Comparison of ENCODE assay signal across 1 cellular context in genomic region chr10:30431435-30431911, GRCh38.
TF ChIP-seq lines count a peak whose summit lies in the region.

No MANE protein-coding gene starts in this region.

TF ChIP-seq in HEK293, 187 proteins besides CTCF, POLR2A, EP300 and RAD21 (continued from another document and continues in another):
- no peak for TF ChIP-seq ZBTB44 (tag by site-specific recombination; IDR thresholded peaks at IDR 0.05)
- TF ChIP-seq ZNF404 (tag by site-specific recombination; IDR thresholded peaks at IDR 0.05): no peak
- no peak for TF ChIP-seq ZNF248 (tag by site-specific recombination; IDR thresholded peaks at IDR 0.05)
- no peak for TF ChIP-seq ZNF670 (tag by site-specific recombination; IDR thresholded peaks at IDR 0.05; ENCODE audit: low read depth)
- TF ChIP-seq ZNF645 (tag by site-specific recombination; IDR thresholded peaks at IDR 0.05): no peak
- TF ChIP-seq ZFP3 (tag by site-specific recombination; IDR thresholded peaks at IDR 0.05; ENCODE audit: low read depth): no peak
- no peak for TF ChIP-seq ZNF701 (tag by site-specific recombination; IDR thresholded peaks at IDR 0.05)
- TF ChIP-seq ZNF513 (tag by site-specific recombination; IDR thresholded peaks at IDR 0.05): no peak
- no peak for TF ChIP-seq ZNF280D (tag by site-specific recombination; IDR thresholded peaks at IDR 0.05)
- no peak for TF ChIP-seq ZNF449 (tag by site-specific recombination; IDR thresholded peaks at IDR 0.05)
- no peak for TF ChIP-seq ZNF571 (tag by site-specific recombination; IDR thresholded peaks at IDR 0.05)
- no peak for TF ChIP-seq ZFHX2 (tag by site-specific recombination; conservative IDR thresholded peaks at IDR 0.05)
- TF ChIP-seq ZNF354C (tag by site-specific recombination; IDR thresholded peaks at IDR 0.05; ENCODE audit: borderline replicate concordance, low read depth): no peak
- TF ChIP-seq ZSCAN30 (tag by site-specific recombination; IDR thresholded peaks at IDR 0.05): no peak
- no peak for TF ChIP-seq ZNF785 (tag by site-specific recombination; IDR thresholded peaks at IDR 0.05)
- no peak for TF ChIP-seq PRDM1 (tag by site-specific recombination; IDR thresholded peaks at IDR 0.05)
- TF ChIP-seq ZNF621 (tag by site-specific recombination; IDR thresholded peaks at IDR 0.05): no peak
- peak; percentile 43; the same call in 1 of the 2 replicates for TF ChIP-seq ZNF394 (tag by site-specific recombination; IDR thresholded peaks at IDR 0.05; ENCODE audit: borderline replicate concordance)
- TF ChIP-seq ZNF843 (tag by site-specific recombination; IDR thresholded peaks at IDR 0.05): no peak
- no peak for TF ChIP-seq YY1 (tag by site-specific recombination; IDR thresholded peaks at IDR 0.05)
- TF ChIP-seq ZNF707 (tag by site-specific recombination; IDR thresholded peaks at IDR 0.05): no peak
- no peak for TF ChIP-seq ZNF433 (tag by site-specific recombination; IDR thresholded peaks at IDR 0.05; ENCODE audit: low read depth)
- no peak for TF ChIP-seq IKZF3 (tag by site-specific recombination; IDR thresholded peaks at IDR 0.05)
- no peak for TF ChIP-seq GLI2 (tag by site-specific recombination; IDR thresholded peaks at IDR 0.05; ENCODE audit: borderline replicate concordance, low read depth)
- TF ChIP-seq ZNF768 (tag by site-specific recombination; IDR thresholded peaks at IDR 0.05): no peak
- no peak for TF ChIP-seq ZNF514 (tag by site-specific recombination; IDR thresholded peaks at IDR 0.05)
- TF ChIP-seq RBAK (tag by site-specific recombination; IDR thresholded peaks at IDR 0.05): no peak
- TF ChIP-seq SCRT2 (tag by site-specific recombination; IDR thresholded peaks at IDR 0.05): no peak
- no peak for TF ChIP-seq ZNF148 (tag by site-specific recombination; IDR thresholded peaks at IDR 0.05; ENCODE audit: borderline replicate concordance)
- no peak for TF ChIP-seq ZNF26 (tag by site-specific recombination; IDR thresholded peaks at IDR 0.05)
- no peak for TF ChIP-seq ZNF518A (tag by site-specific recombination; conservative IDR thresholded peaks at IDR 0.05; ENCODE audit: low read depth)
- TF ChIP-seq ZNF114 (tag by site-specific recombination; IDR thresholded peaks at IDR 0.05): no peak
- no peak for TF ChIP-seq ZNF48 (tag by site-specific recombination; IDR thresholded peaks at IDR 0.05)
- TF ChIP-seq ZNF121 (tag by site-specific recombination; IDR thresholded peaks at IDR 0.05): no peak
- no peak for TF ChIP-seq ZNF214 (tag by site-specific recombination; IDR thresholded peaks at IDR 0.05; ENCODE audit: borderline replicate concordance)
- no peak for TF ChIP-seq HOXA7 (CRISPR knock-in tag; IDR thresholded peaks at IDR 0.05; ENCODE audit: borderline replicate concordance)
- TF ChIP-seq ZNF10 (tag by site-specific recombination; IDR thresholded peaks at IDR 0.05): peak; percentile 58
- TF ChIP-seq PRDM4 (tag by site-specific recombination; IDR thresholded peaks at IDR 0.05): no peak
- no peak for TF ChIP-seq ZNF837 (tag by site-specific recombination; IDR thresholded peaks at IDR 0.05)
- TF ChIP-seq ZXDB (tag by site-specific recombination; IDR thresholded peaks at IDR 0.05): no peak
- 0 out of 2 replicates have a peak, but pooled peaks have one; percentile 33 for TF ChIP-seq KLF8 (tag by site-specific recombination; IDR thresholded peaks at IDR 0.05)
- TF ChIP-seq ZBTB20 (tag by site-specific recombination; IDR thresholded peaks at IDR 0.05): peak; percentile 68; the same call in 1 of the 2 replicates
- TF ChIP-seq ZFP37 (tag by site-specific recombination; IDR thresholded peaks at IDR 0.05): no peak
- no peak for TF ChIP-seq ZNF146 (tag by site-specific recombination; IDR thresholded peaks at IDR 0.05)
